ENCODE assay signal across 8 cellular contexts in the genomic region with DNA sequence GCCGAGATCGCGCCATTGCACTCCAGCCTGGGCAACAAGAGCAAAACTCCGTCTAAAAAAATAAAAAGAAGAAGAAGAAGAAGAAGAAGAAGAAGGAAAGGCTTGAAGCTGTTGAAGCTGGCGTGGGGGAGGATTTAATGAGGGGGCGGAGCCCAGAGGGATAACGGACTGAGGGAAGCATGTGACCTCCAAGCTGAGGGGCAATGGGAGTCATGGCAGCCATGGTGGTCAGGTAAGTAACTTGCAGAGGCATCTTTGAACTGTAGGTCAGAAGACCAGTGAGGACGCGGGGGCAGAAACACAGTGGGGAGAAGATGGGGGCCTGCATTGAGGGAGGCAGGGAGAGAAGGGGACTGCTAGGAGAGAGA. TPM values are rescaled to one million over a fixed set of nuclear protein-coding genes. Genes with fewer than 3 reads are reported as not detected.
DNase-seq lines count a peak whose midpoint lies in the region; ATAC-seq and TF ChIP-seq lines count a peak whose summit lies in the region.

No MANE protein-coding gene starts in this region.

- no peaks in the 10 kb centered on the region for H3K36me3 ChIP-seq in muscle layer of duodenum (ENCODE audit: control insufficient read depth in 1 of 2, insufficient read depth in 2 of 2, low read length in 2 of 2)

- H3K4me1 ChIP-seq in muscle layer of duodenum (ENCODE audit: control insufficient read depth in 1 of 2, insufficient read depth in 2 of 2, low read length in 2 of 2), result peaks cover 6 to 12% of the 10 kb centered on the region in 2 donors

- peak overlapping the region; percentile 45 to 92 (median 48) for H3K27ac Mint-ChIP-seq in brain

- no peaks in the 10 kb centered on the region for H3K9me3 ChIP-seq in muscle layer of duodenum (ENCODE audit: control insufficient read depth in 1 of 2, low read length in 2 of 2)

- DNase-seq in NCI-H524 (lab: John Stamatoyannopoulos, UW) (peak; percentile 50 to 67), NCI-H524 treated with DMSO at 0.1 percent for 48 hours (lab: John Stamatoyannopoulos, UW) (no peak), NCI-H2227 (lab: John Stamatoyannopoulos, UW; ENCODE audit: unreplicated experiment) (peak; percentile 48), left lobe of liver (ENCODE audit: low spot score) (no peak)

- peak overlapping the region in 1 of 2 donors; percentile 73 for H3K4me3 ChIP-seq in muscle layer of duodenum (ENCODE audit: low read depth in 1 of 2, low read length in 2 of 2)

- no peaks in the 10 kb centered on the region for H3K36me3 Mint-ChIP-seq in brain

- no peaks in the 10 kb centered on the region for H3K27me3 ChIP-seq in muscle layer of duodenum (ENCODE audit: low read depth, low read length)

- peak overlapping the region; percentile 16 for H3K27ac ChIP-seq in muscle layer of duodenum (ENCODE audit: low read length)

- peaks cover 22% of the 10 kb centered on the region for H3K27me3 Mint-ChIP-seq in brain

- H3K4me1 Mint-ChIP-seq in brain, result peaks cover 26% of the 10 kb centered on the region

- H3K9me3 Mint-ChIP-seq in brain, result peaks cover 0 to 3% (median 0%) of the 10 kb centered on the region in 5 experiments

- ATAC-seq in GM19452 (IDR thresholded peaks at IDR 0.05; ENCODE audit: unreplicated experiment) (no peak), HG03432 (IDR thresholded peaks at IDR 0.05; ENCODE audit: unreplicated experiment) (no peak), left lobe of liver (no peak)

- H3K4me3 Mint-ChIP-seq in brain, result peak overlapping the region; percentile 78 to 92 (median 88)

- TF ChIP-seq CTCF in brain (conservative IDR thresholded peaks at IDR 0.05), result no peak

RNA-seq across cellular contexts. Expression of gene TMEM160, which starts 13.3 kb away (rescaled TPM):
- polyA plus RNA-seq in brain (ENCODE audit: insufficient read depth, low read depth, low replicate concordance), result 53.6 TPM
- 19.2 TPM for total RNA-seq in left lobe of liver

RNA-seq across cellular contexts. Expression of gene NPAS1, which starts 15.5 kb away (rescaled TPM):
- polyA plus RNA-seq in brain (ENCODE audit: insufficient read depth, low read depth, low replicate concordance), result 6.0 TPM
- total RNA-seq in left lobe of liver, result 0.08 TPM

Comparison
In these comparisons a context has a peak if more than half of its experiments do, and no peak if none do; other contexts are left out.
1. DNase-seq: peak in NCI-H524 (2 of 2) and NCI-H2227 (single experiment); none in NCI-H524 treated with DMSO at 0.1 percent for 48 hours (single experiment) and left lobe of liver (single experiment).